Comparison of ENCODE assay signal across 2 cellular contexts in genomic region chr22:25764270-25765015, GRCh38.
TF ChIP-seq lines count a peak whose summit lies in the region.

No MANE protein-coding gene starts in this region.

TF ChIP-seq in SK-N-SH, 30 proteins besides CTCF, POLR2A, EP300 and RAD21:
- TF ChIP-seq GATA2 (CRISPR knock-in tag; IDR thresholded peaks at IDR 0.05) (no peak), YY1 (IDR thresholded peaks at IDR 0.05; ENCODE audit: low read depth) (no peak), ZBTB33 (IDR thresholded peaks at IDR 0.05; ENCODE audit: borderline replicate concordance, low read depth) (no peak), IRF3 (IDR thresholded peaks at IDR 0.05; ENCODE audit: low read depth, low read length) (no peak), NFIC (IDR thresholded peaks at IDR 0.05; ENCODE audit: borderline replicate concordance) (no peak), USF2 (IDR thresholded peaks at IDR 0.05; ENCODE audit: borderline replicate concordance, low read depth, low read length) (no peak), GABPA (IDR thresholded peaks at IDR 0.05; ENCODE audit: low read depth) (no peak), REST (IDR thresholded peaks at IDR 0.05; ENCODE audit: low read depth, low read length) (no peak), RCOR1 (IDR thresholded peaks at IDR 0.05; ENCODE audit: low read length) (no peak), SMC3 (IDR thresholded peaks at IDR 0.05; ENCODE audit: low read depth, low read length) (no peak), TEAD4 (IDR thresholded peaks at IDR 0.05; ENCODE audit: borderline replicate concordance, insufficient read depth) (no peak), TAF1 (IDR thresholded peaks at IDR 0.05; ENCODE audit: borderline replicate concordance, low read depth, low read length) (no peak), FOXJ3 (CRISPR knock-in tag; IDR thresholded peaks at IDR 0.05) (no peak), POLR2AphosphoS5 (IDR thresholded peaks at IDR 0.05; ENCODE audit: low read depth, low read length) (no peak), MAX (IDR thresholded peaks at IDR 0.05; ENCODE audit: low read depth) (no peak), JUND (IDR thresholded peaks at IDR 0.05) (no peak), PBX3 (IDR thresholded peaks at IDR 0.05) (no peak), USF1 (IDR thresholded peaks at IDR 0.05; ENCODE audit: borderline replicate concordance, low read depth) (no peak)

TF ChIP-seq in SK-N-SH treated with all-trans-retinoic acid at 6 μM for 48 hours, 23 proteins besides CTCF, POLR2A, EP300 and RAD21:
- TF ChIP-seq PATZ1 (CRISPR knock-in tag; IDR thresholded peaks at IDR 0.05; ENCODE audit: borderline replicate concordance) (no peak), ZNF8 (CRISPR knock-in tag; IDR thresholded peaks at IDR 0.05) (no peak), CSDC2 (CRISPR knock-in tag; IDR thresholded peaks at IDR 0.05) (no peak), TCF4 (CRISPR knock-in tag; IDR thresholded peaks at IDR 0.05; ENCODE audit: borderline replicate concordance) (no peak), ZC3H10 (CRISPR knock-in tag; IDR thresholded peaks at IDR 0.05) (no peak), GLIS3 (CRISPR knock-in tag; IDR thresholded peaks at IDR 0.05) (no peak), RARB (CRISPR knock-in tag; IDR thresholded peaks at IDR 0.05) (no peak), POU6F1 (CRISPR knock-in tag; IDR thresholded peaks at IDR 0.05; ENCODE audit: borderline replicate concordance, low read depth) (no peak), PPARA (CRISPR knock-in tag; IDR thresholded peaks at IDR 0.05; ENCODE audit: borderline replicate concordance) (no peak), ZNF565 (CRISPR knock-in tag; conservative IDR thresholded peaks at IDR 0.05; ENCODE audit: low read depth) (no peak), ARNTL (CRISPR knock-in tag; IDR thresholded peaks at IDR 0.05; ENCODE audit: borderline replicate concordance, low read depth) (no peak), OSR1 (CRISPR knock-in tag; IDR thresholded peaks at IDR 0.05) (no peak), ZFP3 (CRISPR knock-in tag; IDR thresholded peaks at IDR 0.05) (no peak), TOX (CRISPR knock-in tag; IDR thresholded peaks at IDR 0.05; ENCODE audit: borderline replicate concordance) (no peak)
